25 cellular contexts compared by ENCODE assay signal in the genomic region with DNA sequence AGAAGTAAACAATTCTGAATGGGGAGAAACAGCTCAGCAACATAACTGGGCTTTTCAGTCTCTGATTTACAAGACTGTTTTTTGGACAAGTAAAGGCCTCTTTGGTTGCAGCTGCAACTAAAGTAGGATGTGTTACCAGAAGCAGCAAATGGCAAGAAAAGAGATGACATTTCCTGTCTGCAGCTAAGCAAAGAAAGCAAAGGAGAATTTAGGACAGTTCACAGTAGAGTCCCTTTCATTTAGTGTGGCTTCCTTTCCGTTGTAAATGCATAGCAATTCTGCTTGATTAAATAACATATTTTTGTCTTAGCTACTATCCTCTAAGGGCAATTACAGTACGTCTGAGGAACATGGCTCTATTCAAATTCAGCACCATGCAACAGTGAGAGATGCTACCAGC.
"Had no signal": no experiment of that assay in that cellular context is flagged by ENCODE, and none has a peak within 500 bp of the region (broad histone marks: within the 10 kb centered on the region; RNA-seq: fewer than 3 reads in every experiment).

No MANE protein-coding gene starts in this region.

- H3K4me1 ChIP-seq: foreskin keratinocyte, left lung, right lobe of liver, suprapubic skin, vagina had no signal

- H3K27me3 Mint-ChIP-seq: activated CD4-positive, alpha-beta memory T cell treated with anti-CD3 and anti-CD28 coated beads, Interleukin-2, amount 10 ng/mL, durations not matched to agents 7 days and 5 days; activated CD4-positive, alpha-beta T cell treated with anti-CD3 and anti-CD28 coated beads, Interleukin-2, amount 10 ng/mL, durations not matched to agents 24 days and 14 days; activated naive CD8-positive, alpha-beta T cell treated with anti-CD3 and anti-CD28 coated beads, Interleukin-2, amount 10 ng/mL, durations not matched to agents 7 days and 5 days; natural killer cell treated with Interleukin-12 subunit alpha and Interleukin-12 subunit beta and Interleukin-15 and Interleukin-18, amount 100 ng/mL, for 72 hours; stimulated activated naive CD8-positive, alpha-beta T cell treated with anti-CD3 and anti-CD28 coated beads, Interleukin-15, amount 100 ng/mL, for 72 hours; type B pancreatic cell had no signal

- H3K4me3 Mint-ChIP-seq: activated CD4-positive, alpha-beta memory T cell treated with anti-CD3 and anti-CD28 coated beads, Interleukin-2, amount 10 ng/mL, durations not matched to agents 7 days and 5 days; activated CD4-positive, alpha-beta T cell treated with anti-CD3 and anti-CD28 coated beads, Interleukin-2, amount 10 ng/mL, durations not matched to agents 24 days and 14 days; activated naive CD4-positive, alpha-beta T cell treated with anti-CD3 and anti-CD28 coated beads for 36 hours; activated naive CD8-positive, alpha-beta T cell treated with anti-CD3 and anti-CD28 coated beads, Interleukin-2, amount 10 ng/mL, durations not matched to agents 7 days and 5 days; activated T-cell treated with anti-CD3 and anti-CD28 coated beads, Interleukin-2, amount 50 U/mL, for 72 hours; natural killer cell treated with Interleukin-12 subunit alpha and Interleukin-12 subunit beta and Interleukin-15 and Interleukin-18, amount 100 ng/mL, for 72 hours; stimulated activated effector memory CD8-positive, alpha-beta T cell treated with anti-CD3 and anti-CD28 coated beads, Interleukin-12 subunit alpha, Interleukin-12 subunit beta, amount 100 ng/mL, for 72 hours; stimulated activated naive CD8-positive, alpha-beta T cell treated with anti-CD3 and anti-CD28 coated beads, Interleukin-15, amount 100 ng/mL, for 72 hours; type B pancreatic cell had no signal

- H3K36me3 ChIP-seq: neutrophil, ovary, right lobe of liver had no signal

- H3K9me3 ChIP-seq: neutrophil, ovary, right lobe of liver, suprapubic skin, vagina had no signal

- H3K27me3 ChIP-seq: foreskin keratinocyte, left lung, neutrophil, ovary, right lobe of liver, suprapubic skin, vagina had no signal

- H3K27ac ChIP-seq: foreskin keratinocyte, left lung, neutrophil, ovary, right lobe of liver, skin epidermis, suprapubic skin, vagina had no signal

- H3K27ac Mint-ChIP-seq: activated CD4-positive, alpha-beta memory T cell treated with anti-CD3 and anti-CD28 coated beads, Interleukin-2, amount 10 ng/mL, durations not matched to agents 7 days and 5 days; activated CD4-positive, alpha-beta T cell treated with anti-CD3 and anti-CD28 coated beads, Interleukin-2, amount 10 ng/mL, durations not matched to agents 24 days and 14 days; activated naive CD4-positive, alpha-beta T cell treated with anti-CD3 and anti-CD28 coated beads for 36 hours; activated naive CD8-positive, alpha-beta T cell treated with anti-CD3 and anti-CD28 coated beads, Interleukin-2, amount 10 ng/mL, durations not matched to agents 7 days and 5 days; activated T-cell treated with anti-CD3 and anti-CD28 coated beads, Interleukin-2, amount 50 U/mL, for 72 hours; natural killer cell treated with Interleukin-12 subunit alpha and Interleukin-12 subunit beta and Interleukin-15 and Interleukin-18, amount 100 ng/mL, for 72 hours; stimulated activated effector memory CD8-positive, alpha-beta T cell treated with anti-CD3 and anti-CD28 coated beads, Interleukin-12 subunit alpha, Interleukin-12 subunit beta, amount 100 ng/mL, for 72 hours; stimulated activated naive CD8-positive, alpha-beta T cell treated with anti-CD3 and anti-CD28 coated beads, Interleukin-15, amount 100 ng/mL, for 72 hours; type B pancreatic cell had no signal

- H3K9me3 Mint-ChIP-seq: activated CD4-positive, alpha-beta T cell treated with anti-CD3 and anti-CD28 coated beads, Interleukin-2, amount 10 ng/mL, durations not matched to agents 24 days and 14 days; activated T-cell treated with anti-CD3 and anti-CD28 coated beads, Interleukin-2, amount 50 U/mL, for 72 hours; stimulated activated naive CD8-positive, alpha-beta T cell treated with anti-CD3 and anti-CD28 coated beads, Interleukin-15, amount 100 ng/mL, for 72 hours; type B pancreatic cell had no signal

- ATAC-seq: activated CD4-positive, CD25-positive, alpha-beta regulatory T cell treated with anti-CD3 and anti-CD28 coated beads, Interleukin-2, amount 50 U/mL, for 24 hours; activated T-cell treated with anti-CD3 and anti-CD28 coated beads, Interleukin-2, amount 50 U/mL, for 72 hours; foreskin keratinocyte; left lung; natural killer cell treated with Interleukin-12 subunit alpha and Interleukin-12 subunit beta and Interleukin-15 and Interleukin-18, amount 100 ng/mL, for 72 hours; right lobe of liver; stimulated activated effector memory CD8-positive, alpha-beta T cell treated with anti-CD3 and anti-CD28 coated beads, Interleukin-12 subunit alpha, Interleukin-12 subunit beta, amount 100 ng/mL, for 72 hours; stimulated activated naive CD8-positive, alpha-beta T cell treated with anti-CD3 and anti-CD28 coated beads, Interleukin-15, amount 100 ng/mL, for 72 hours had no signal

- H3K4me1 Mint-ChIP-seq: activated CD4-positive, alpha-beta memory T cell treated with anti-CD3 and anti-CD28 coated beads, Interleukin-2, amount 10 ng/mL, durations not matched to agents 7 days and 5 days; activated CD4-positive, alpha-beta T cell treated with anti-CD3 and anti-CD28 coated beads, Interleukin-2, amount 10 ng/mL, durations not matched to agents 24 days and 14 days; stimulated activated effector memory CD8-positive, alpha-beta T cell treated with anti-CD3 and anti-CD28 coated beads, Interleukin-12 subunit alpha, Interleukin-12 subunit beta, amount 100 ng/mL, for 72 hours; stimulated activated naive CD8-positive, alpha-beta T cell treated with anti-CD3 and anti-CD28 coated beads, Interleukin-15, amount 100 ng/mL, for 72 hours had no signal

- DNase-seq: activated CD4-positive, alpha-beta memory T cell treated with anti-CD3 and anti-CD28 coated beads, Interleukin-2, amount 10 ng/mL, durations not matched to agents 7 days and 5 days; activated CD4-positive, alpha-beta T cell treated with anti-CD3 and anti-CD28 coated beads, Interleukin-2, amount 10 ng/mL, durations not matched to agents 24 days and 14 days; activated effector memory CD4-positive, alpha-beta T cell treated with Interleukin-2 at 50 U/mL for 16 hours; activated naive CD4-positive, alpha-beta T cell treated with anti-CD3 and anti-CD28 coated beads for 36 hours; activated naive CD8-positive, alpha-beta T cell treated with anti-CD3 and anti-CD28 coated beads, Interleukin-2, amount 10 ng/mL, durations not matched to agents 7 days and 5 days; activated T-cell treated with anti-CD3 and anti-CD28 coated beads, Interleukin-2, amount 50 U/mL, for 72 hours; amniotic stem cell; effector CD4-positive, alpha-beta T cell; erythroblast; foreskin keratinocyte; left lung; midbrain; ovary; right lobe of liver; stimulated activated CD4-positive, alpha-beta T cell treated with anti-CD3 and anti-CD28 coated beads, Interleukin-1b, Interleukin-23, amount 100 ng/mL, for 48 hours; stimulated activated naive CD8-positive, alpha-beta T cell treated with anti-CD3 and anti-CD28 coated beads, Interleukin-15, amount 100 ng/mL, for 72 hours had no signal

- H3K36me3 Mint-ChIP-seq: activated naive CD8-positive, alpha-beta T cell treated with anti-CD3 and anti-CD28 coated beads, Interleukin-2, amount 10 ng/mL, durations not matched to agents 7 days and 5 days; natural killer cell treated with Interleukin-12 subunit alpha and Interleukin-12 subunit beta and Interleukin-15 and Interleukin-18, amount 100 ng/mL, for 72 hours; stimulated activated effector memory CD8-positive, alpha-beta T cell treated with anti-CD3 and anti-CD28 coated beads, Interleukin-12 subunit alpha, Interleukin-12 subunit beta, amount 100 ng/mL, for 72 hours had no signal

- H3K4me3 ChIP-seq: left lung, lung, ovary, right lobe of liver, skin epidermis, suprapubic skin, vagina had no signal
